In the genomic region with DNA sequence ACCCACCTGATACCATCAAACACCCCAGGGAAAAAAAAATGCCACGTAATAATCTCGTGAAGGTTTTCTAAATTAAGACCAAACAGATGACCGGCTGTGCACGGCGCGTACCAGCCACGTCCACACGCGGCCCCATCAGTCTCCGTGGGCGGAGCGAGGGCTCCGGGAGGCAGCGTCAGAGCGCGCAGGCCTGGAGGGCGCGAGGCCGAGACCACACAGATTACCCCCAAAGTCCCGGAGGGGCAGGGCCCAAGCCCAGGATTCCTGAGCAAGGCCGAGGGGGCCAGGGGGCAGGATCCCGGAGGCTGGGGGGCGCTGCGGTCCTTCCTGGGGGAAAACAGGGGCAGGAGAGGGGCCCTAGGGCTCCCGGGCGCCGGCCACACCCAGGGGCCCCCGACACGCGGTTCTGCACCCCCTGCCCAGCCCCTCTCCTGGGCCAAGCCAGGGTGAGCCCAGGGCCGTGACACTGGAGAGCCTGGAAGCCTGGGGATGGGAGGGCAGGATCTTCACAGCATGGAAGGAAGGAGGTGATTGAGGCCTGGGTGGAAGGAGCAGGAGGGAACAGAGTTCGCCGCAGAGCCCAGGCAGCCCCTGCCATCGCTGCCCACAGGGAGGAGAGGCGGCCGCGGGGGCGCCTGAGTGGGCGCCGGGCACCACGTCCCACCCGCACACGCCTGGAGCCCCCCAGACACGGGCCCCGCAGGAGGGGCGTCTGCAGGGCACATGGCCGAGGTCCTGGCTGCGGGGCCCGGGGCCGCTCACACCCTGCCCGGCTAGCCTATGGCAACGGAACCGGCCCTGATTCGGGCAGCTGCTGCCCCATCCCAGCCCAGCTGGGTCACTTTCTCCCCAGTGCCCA, we compare ENCODE assay signal across 13 cellular contexts.
"Had no signal": no experiment of that assay in that cellular context is flagged by ENCODE, and none has a peak within 500 bp of the region (broad histone marks: within the 10 kb centered on the region; RNA-seq: fewer than 3 reads in every experiment).

No MANE protein-coding gene starts in this region.

- H3K4me3 ChIP-seq: pancreas, thoracic aorta had no signal

- DNase-seq: activated CD4-positive, alpha-beta T cell treated with anti-CD3 and anti-CD28 coated beads, Interleukin-2, amount 50 U/mL, for 1 hour; activated CD4-positive, CD25-positive, alpha-beta regulatory T cell; activated effector memory CD4-positive, alpha-beta T cell treated with Interleukin-2 at 50 U/mL for 16 hours; activated T-cell treated with anti-CD3 and anti-CD28 coated beads, Interleukin-2, amount 50 U/mL, for 24 hours; cerebellar nuclear complex; dermis blood vessel endothelial cell; stimulated activated CD4-positive, alpha-beta T cell treated with anti-CD3 and anti-CD28 coated beads, Interleukin-2, amount 100 ng/mL, for 24 hours had no signal

- H3K4me3 Mint-ChIP-seq: activated naive CD4-positive, alpha-beta T cell treated with anti-CD3 and anti-CD28 coated beads, Interleukin-2, amount 50 U/mL, for 24 hours; activated T-cell treated with anti-CD3 and anti-CD28 coated beads, Interleukin-2, amount 50 U/mL, for 24 hours; brain; stimulated activated naive CD8-positive, alpha-beta T cell treated with anti-CD3 and anti-CD28 coated beads, Interleukin-15, Interleukin-2, amounts not matched to agents 100 ng/mL and 50 ng/mL, for 24 hours had no signal

- H3K27ac ChIP-seq: pancreas, thoracic aorta had no signal

- H3K27ac Mint-ChIP-seq: activated naive CD4-positive, alpha-beta T cell treated with anti-CD3 and anti-CD28 coated beads, Interleukin-2, amount 50 U/mL, for 24 hours; activated T-cell treated with anti-CD3 and anti-CD28 coated beads, Interleukin-2, amount 50 U/mL, for 24 hours; stimulated activated naive CD8-positive, alpha-beta T cell treated with anti-CD3 and anti-CD28 coated beads, Interleukin-15, Interleukin-2, amounts not matched to agents 100 ng/mL and 50 ng/mL, for 24 hours had no signal

- H3K4me1 ChIP-seq: pancreas had no signal

- H3K27me3 ChIP-seq: pancreas had no signal

- ATAC-seq: left lobe of liver, pancreas had no signal

- H3K36me3 ChIP-seq: pancreas, thoracic aorta had no signal

- H3K4me1 Mint-ChIP-seq: activated naive CD4-positive, alpha-beta T cell treated with anti-CD3 and anti-CD28 coated beads, Interleukin-2, amount 50 U/mL, for 24 hours; brain had no signal
